11 cellular contexts compared by ENCODE assay signal in the genomic region with DNA sequence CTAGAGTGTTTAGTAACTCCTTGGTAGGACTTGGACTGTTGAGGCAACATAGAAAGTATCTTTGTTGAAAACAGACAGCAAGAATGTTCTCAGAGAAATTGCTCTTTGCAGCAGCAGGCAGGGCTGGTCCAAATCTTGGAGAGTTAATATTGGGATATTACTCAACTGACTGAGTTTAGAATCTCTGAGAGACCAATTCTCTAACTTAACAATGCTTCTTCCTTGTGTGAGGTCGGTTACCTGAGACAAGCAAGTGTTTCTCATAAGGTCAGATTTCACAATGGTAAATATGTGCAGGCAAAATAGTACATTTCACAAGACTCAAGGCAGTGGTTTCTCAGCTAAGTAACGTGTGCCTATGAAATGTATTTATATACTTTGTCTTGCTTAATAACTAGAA. TPM values are rescaled to one million over a fixed set of nuclear protein-coding genes. Genes with fewer than 3 reads are reported as not detected.
DNase-seq lines count a peak whose midpoint lies in the region; ATAC-seq and TF ChIP-seq lines count a peak whose summit lies in the region.
"Had no signal": no experiment of that assay in that cellular context is flagged by ENCODE, and none has a peak within 500 bp of the region (broad histone marks: within the 10 kb centered on the region; RNA-seq: fewer than 3 reads in every experiment).

No MANE protein-coding gene starts in this region.

- no peak overlapping the region for H3K56ac ChIP-seq in IMR-90 (ENCODE audit: extremely low read depth, insufficient read depth, low read length)

- peaks cover 18% of the 10 kb centered on the region for H3K9me1 ChIP-seq in IMR-90 (ENCODE audit: insufficient read depth, low read length)

- DNase-seq in IMR-90 (no peak), adipocyte (ENCODE audit: low read depth) (peak; percentile 76), cardiac muscle cell (ENCODE audit: low read depth in 1 of 2, low spot score in 1 of 2) (peak in 1 of 2 donors; percentile 51), progenitor cell of endocrine pancreas (ENCODE audit: low spot score, unreplicated experiment) (no peak)
- DNase-seq: NCI-H446 treated with DMSO at 0.1 percent for 48 hours; stimulated activated CD4-positive, alpha-beta T cell treated with anti-CD3 and anti-CD28 coated beads, Interleukin-4, amount 100 ng/mL, for 4 hours had no signal

- H2AFZ ChIP-seq in IMR-90 (replicated peaks; ENCODE audit: low read length, poor library complexity), result no peak overlapping the region

- TF ChIP-seq RAD21 in IMR-90 (IDR thresholded peaks at IDR 0.05; ENCODE audit: low read length), result no peak

- H2BK120ac ChIP-seq in IMR-90 (ENCODE audit: low read depth, low read length), result no peak overlapping the region

- POLR2A ChIA-PET in IMR-90 (lab: Charles Lee; ENCODE audit: unreplicated experiment), result no interaction called here

- H3K4me3 ChIP-seq in IMR-90 (ENCODE audit: insufficient read depth, low read depth, low read length), result no peak overlapping the region
- no peak overlapping the region for H3K4me3 ChIP-seq in adipocyte (ENCODE audit: low read length)
- peak overlapping the region; percentile 39 for H3K4me3 ChIP-seq in cardiac muscle cell
- H3K4me3 ChIP-seq in rectal smooth muscle tissue (ENCODE audit: low read length), result no peak overlapping the region

- H3K4me2 ChIP-seq in IMR-90 (ENCODE audit: low read depth, low read length), result peak overlapping the region; percentile 3; the same call in 1 of the 2 replicates

- H3K4me3 Mint-ChIP-seq in progenitor cell of endocrine pancreas (ENCODE audit: low read depth), result no peak overlapping the region
- H3K4me3 Mint-ChIP-seq: activated T-helper 1 cell treated with anti-CD3 and anti-CD28 coated beads, Interleukin-12 subunit alpha, Interleukin-12 subunit beta, Interleukin-2, Interleukin-4 antibody, amounts not matched to agents 30 ng/mL and 10 ng/mL and 1 ng/mL, durations not matched to agents 14 hours and 24 hours and 36 hours had no signal

- peak overlapping the region; percentile 5 for H2BK5ac ChIP-seq in IMR-90 (ENCODE audit: low read depth, low read length, poor library complexity, severe bottlenecking)

- H2BK15ac ChIP-seq in IMR-90 (ENCODE audit: low read depth, low read length), result no peak overlapping the region

- no peak overlapping the region for H3K23ac ChIP-seq in IMR-90 (ENCODE audit: low read depth, low read length)

- H3K9me3 ChIP-seq in IMR-90 (ENCODE audit: control insufficient read depth, insufficient read depth, low read length), result no peaks in the 10 kb centered on the region
- no peaks in the 10 kb centered on the region for H3K9me3 ChIP-seq in adipocyte (ENCODE audit: control insufficient read depth, low read length)
- no peaks in the 10 kb centered on the region for H3K9me3 ChIP-seq in cardiac muscle cell (ENCODE audit: low read depth)

- H3K9ac ChIP-seq in IMR-90 (ENCODE audit: low read depth, low read length), result no peak overlapping the region
- no peak overlapping the region for H3K9ac ChIP-seq in adipocyte (ENCODE audit: low read length)
- no peak overlapping the region for H3K9ac ChIP-seq in rectal smooth muscle tissue (ENCODE audit: low read length)

- no peak overlapping the region for H4K5ac ChIP-seq in IMR-90 (ENCODE audit: low read depth, low read length)

- BruUV-seq in IMR-90 (replicated peaks; lab: Mats Ljungman, UMichigan), result no TSS peak

- H3K27me3 ChIP-seq in IMR-90 (ENCODE audit: control insufficient read depth, insufficient read depth, low read length) (no peaks in the 10 kb centered on the region), adipocyte (replicated peaks; ENCODE audit: control insufficient read depth, insufficient read depth, low read length) (no peaks in the 10 kb centered on the region), cardiac muscle cell (no peaks in the 10 kb centered on the region), rectal smooth muscle tissue (ENCODE audit: control insufficient read depth, insufficient read depth, low read length) (no peaks in the 10 kb centered on the region)

- H3K36me3 ChIP-seq in IMR-90 (ENCODE audit: control insufficient read depth, insufficient read depth, low read length) (no peaks in the 10 kb centered on the region), adipocyte (ENCODE audit: control insufficient read depth, insufficient read depth, low read length, severe bottlenecking) (no peaks in the 10 kb centered on the region), cardiac muscle cell (no peaks in the 10 kb centered on the region), rectal smooth muscle tissue (ENCODE audit: control insufficient read depth, insufficient read depth, low read length) (no peaks in the 10 kb centered on the region)

- H2BK20ac ChIP-seq in IMR-90 (ENCODE audit: low read depth, low read length), result no peak overlapping the region

- dilution Hi-C loops in IMR-90 (cut with HindIII; ENCODE audit: low sequenced_read_pairs, unreplicated experiment), result no loop called here

- H3K27ac ChIP-seq in IMR-90 (ENCODE audit: insufficient read depth, low read length) (no peak overlapping the region), cardiac muscle cell (peak overlapping the region; percentile 17), rectal smooth muscle tissue (ENCODE audit: low read depth, low read length) (peak overlapping the region; percentile 91)

- intact Hi-C loops in IMR-90 (cut with micrococcal nuclease), result loop anchor here (5.0 kb wide), 1 partner anchor 41 kb away; no protein-coding TSS in a partner anchor

- H4K91ac ChIP-seq in IMR-90 (ENCODE audit: insufficient read depth, low read depth, low read length), result no peak overlapping the region

- peaks cover 43% of the 10 kb centered on the region for H4K20me1 ChIP-seq in IMR-90 (ENCODE audit: insufficient read depth, low read length)

- no peak overlapping the region for H3K14ac ChIP-seq in IMR-90 (replicated peaks; ENCODE audit: low read depth, low read length)

- no peaks in the 10 kb centered on the region for H3K36me3 Mint-ChIP-seq in progenitor cell of endocrine pancreas (ENCODE audit: insufficient read depth)

- in situ Hi-C loops in IMR-90 (cut with MboI; ENCODE audit: low sequenced_read_pairs), result no loop called here

- H2AK5ac ChIP-seq in IMR-90 (ENCODE audit: low read depth, low read length), result no peak overlapping the region

- no peaks in the 10 kb centered on the region for H3K9me3 Mint-ChIP-seq in progenitor cell of endocrine pancreas (ENCODE audit: low read depth)
- H3K9me3 Mint-ChIP-seq: activated T-helper 1 cell treated with anti-CD3 and anti-CD28 coated beads, Interleukin-12 subunit alpha, Interleukin-12 subunit beta, Interleukin-2, Interleukin-4 antibody, amounts not matched to agents 30 ng/mL and 10 ng/mL and 1 ng/mL, durations not matched to agents 14 hours and 24 hours and 36 hours had no signal

- no peak overlapping the region; the same call in 1 of the 2 replicates for H3K18ac ChIP-seq in IMR-90 (ENCODE audit: low read depth, low read length)

- H2AK9ac ChIP-seq in IMR-90 (replicated peaks; ENCODE audit: low read depth, low read length, poor library complexity), result no peak overlapping the region

- ATAC-seq in IMR-90 (ENCODE audit: low read depth), result peak; percentile 15; the same call in 1 of the 2 replicates
- ATAC-seq in GM21381 (IDR thresholded peaks at IDR 0.05; ENCODE audit: unreplicated experiment), result no peak
- ATAC-seq in GM19324 (IDR thresholded peaks at IDR 0.05; ENCODE audit: low FRiP score, unreplicated experiment), result no peak
- no peak for ATAC-seq in GM19455 (IDR thresholded peaks at IDR 0.05; ENCODE audit: unreplicated experiment)

- no peak overlapping the region for H4K8ac ChIP-seq in IMR-90 (ENCODE audit: low read depth in 2 of 2, low read length in 2 of 2)

- peaks cover 15% of the 10 kb centered on the region for H3K27me3 Mint-ChIP-seq in progenitor cell of endocrine pancreas

- TF ChIP-seq POLR2A in IMR-90 (IDR thresholded peaks at IDR 0.05; ENCODE audit: low read depth, low read length), result no peak

- no peaks in the 10 kb centered on the region for H3K4me1 Mint-ChIP-seq in progenitor cell of endocrine pancreas (ENCODE audit: low read depth)

- no peak overlapping the region for H3K27ac Mint-ChIP-seq in progenitor cell of endocrine pancreas
- H3K27ac Mint-ChIP-seq: activated T-helper 1 cell treated with anti-CD3 and anti-CD28 coated beads, Interleukin-12 subunit alpha, Interleukin-12 subunit beta, Interleukin-2, Interleukin-4 antibody, amounts not matched to agents 30 ng/mL and 10 ng/mL and 1 ng/mL, durations not matched to agents 14 hours and 24 hours and 36 hours had no signal

- no peak overlapping the region for H3K4ac ChIP-seq in IMR-90 (ENCODE audit: low read depth, low read length)

- H3K79me1 ChIP-seq in IMR-90 (ENCODE audit: low read depth in 1 of 2, low read length in 2 of 2), result peaks cover 29 to 72% of the 10 kb centered on the region in 2 experiments

- TF ChIP-seq CTCF in IMR-90 (conservative IDR thresholded peaks at IDR 0.05; ENCODE audit: low read depth, low read length) (no peak), cardiac muscle cell (IDR thresholded peaks at IDR 0.05; ENCODE audit: low read depth, low read length) (no peak), progenitor cell of endocrine pancreas (IDR thresholded peaks at IDR 0.05; ENCODE audit: unreplicated experiment) (no peak)

- WGBS in IMR-90 (ENCODE audit: extremely low coverage in 2 of 2, insufficient read length in 1 of 2), 2 experiments, result no CpG with 5 or more reads among the region's 2 CpGs

- CTCF ChIA-PET in IMR-90 (lab: Yijun Ruan, JAX), result no interaction called here

- H3K4me1 ChIP-seq in IMR-90 (ENCODE audit: control insufficient read depth, insufficient read depth, low read length), result peaks cover 29% of the 10 kb centered on the region
- peaks cover 28% of the 10 kb centered on the region for H3K4me1 ChIP-seq in adipocyte (ENCODE audit: control insufficient read depth, insufficient read depth, low read length)
- H3K4me1 ChIP-seq in cardiac muscle cell (ENCODE audit: low read depth), result peaks cover 27% of the 10 kb centered on the region
- peaks cover 44% of the 10 kb centered on the region for H3K4me1 ChIP-seq in rectal smooth muscle tissue (ENCODE audit: control insufficient read depth, insufficient read depth, low read length)

TF ChIP-seq in IMR-90, 13 proteins besides CTCF, POLR2A, EP300 and RAD21 (continues in another document):
- TF ChIP-seq, protein P1, sequence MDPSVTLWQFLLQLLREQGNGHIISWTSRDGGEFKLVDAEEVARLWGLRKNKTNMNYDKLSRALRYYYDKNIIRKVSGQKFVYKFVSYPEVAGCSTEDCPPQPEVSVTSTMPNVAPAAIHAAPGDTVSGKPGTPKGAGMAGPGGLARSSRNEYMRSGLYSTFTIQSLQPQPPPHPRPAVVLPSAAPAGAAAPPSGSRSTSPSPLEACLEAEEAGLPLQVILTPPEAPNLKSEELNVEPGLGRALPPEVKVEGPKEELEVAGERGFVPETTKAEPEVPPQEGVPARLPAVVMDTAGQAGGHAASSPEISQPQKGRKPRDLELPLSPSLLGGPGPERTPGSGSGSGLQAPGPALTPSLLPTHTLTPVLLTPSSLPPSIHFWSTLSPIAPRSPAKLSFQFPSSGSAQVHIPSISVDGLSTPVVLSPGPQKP (IDR thresholded peaks at IDR 0.05; ENCODE audit: borderline replicate concordance, low read depth, low read length), result no peak

RNA-seq across cellular contexts. Expression of gene SCHIP1, which starts 1.2 kb away (rescaled TPM):
- total RNA-seq in IMR-90 (2012; rRNA removed) (5.0 and 5.4 TPM in 2 replicates), cardiac muscle cell (50.5 and 67.8 TPM in 2 replicates), progenitor cell of endocrine pancreas (0.79 and 3.9 TPM in 2 replicates)
- polyA plus RNA-seq in IMR-90 (2012; rRNA removed) (2.8 and 3.9 TPM in 2 replicates), cardiac muscle cell (52.5 and 58.0 TPM in 2 replicates)
- 0.21 and 0.57 TPM in 2 replicates for polyA plus RNA-seq in IMR-90 (2012; cell fraction: cytosol; rRNA removed)
- polyA plus RNA-seq in IMR-90 (2012; cell fraction: nucleus; rRNA removed; ENCODE audit: low replicate concordance), result 3.5 and 19.4 TPM in 2 replicates
- total RNA-seq: activated T-helper 1 cell treated with anti-CD3 and anti-CD28 coated beads, Interleukin-12 subunit alpha, Interleukin-12 subunit beta, Interleukin-2, Interleukin-4 antibody, amounts not matched to agents 30 ng/mL and 10 ng/mL and 1 ng/mL, durations not matched to agents 14 hours and 24 hours and 36 hours had no signal
